15 cellular contexts compared by ENCODE assay signal in the genomic region with DNA sequence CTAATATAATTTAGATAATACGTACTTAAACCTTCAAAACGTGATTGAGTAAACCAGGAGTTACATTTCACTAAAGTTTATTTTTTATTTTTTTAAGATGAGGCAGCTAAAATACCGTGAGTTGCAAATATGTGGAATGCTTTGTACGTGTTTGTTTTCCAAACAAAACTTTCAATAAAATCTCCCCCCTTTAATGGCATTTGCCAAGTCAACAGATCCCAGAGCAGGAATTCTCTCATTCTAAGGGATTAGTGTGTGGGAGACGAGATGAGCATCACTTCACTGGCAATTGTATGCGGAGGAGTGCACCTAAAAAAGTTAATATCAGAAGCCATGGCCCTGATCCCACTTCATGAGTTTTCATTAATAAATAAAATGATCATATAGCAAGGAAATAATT. TPM values are rescaled to one million over a fixed set of nuclear protein-coding genes. Genes with fewer than 3 reads are reported as not detected.
A peak's percentile ranks its signal among the peaks of the same experiment; 100 is the strongest.
DNase-seq lines count a peak whose midpoint lies in the region; ATAC-seq and TF ChIP-seq lines count a peak whose summit lies in the region.
"Had no signal": no experiment of that assay in that cellular context is flagged by ENCODE, and none has a peak within 500 bp of the region (broad histone marks: within the 10 kb centered on the region; RNA-seq: fewer than 3 reads in every experiment).

No MANE protein-coding gene starts in this region.

- dilution Hi-C loops in IMR-90 (cut with HindIII; ENCODE audit: low sequenced_read_pairs, unreplicated experiment), result no loop called here

- H3K27ac Mint-ChIP-seq in neural progenitor cell, result no peak overlapping the region
- H3K27ac Mint-ChIP-seq in naive thymus-derived CD8-positive, alpha-beta T cell, result no peak overlapping the region
- H3K27ac Mint-ChIP-seq: CD4-positive, alpha-beta memory T cell had no signal

- H3K36me3 ChIP-seq in IMR-90 (ENCODE audit: control insufficient read depth, insufficient read depth, low read length) (no peaks in the 10 kb centered on the region), neural progenitor cell (no peaks in the 10 kb centered on the region), colonic mucosa (no peaks in the 10 kb centered on the region)
- H3K36me3 ChIP-seq: BE2C had no signal

- POLR2A ChIA-PET in IMR-90 (lab: Charles Lee; ENCODE audit: unreplicated experiment), result no interaction called here
- POLR2A ChIA-PET in naive thymus-derived CD8-positive, alpha-beta T cell (lab: Charles Lee), result no interaction called here

- no peaks in the 10 kb centered on the region for H3K27me3 Mint-ChIP-seq in neural progenitor cell (ENCODE audit: insufficient read depth, low read depth)
- H3K27me3 Mint-ChIP-seq in naive thymus-derived CD8-positive, alpha-beta T cell, result peaks cover 0 to 4% (median 0%) of the 10 kb centered on the region in 5 donors
- H3K27me3 Mint-ChIP-seq: CD4-positive, alpha-beta memory T cell had no signal

- H3K4me1 ChIP-seq in IMR-90 (ENCODE audit: control insufficient read depth, insufficient read depth, low read length), result no peaks in the 10 kb centered on the region; the same call in 1 of the 2 replicates
- peaks cover 26% of the 10 kb centered on the region for H3K4me1 ChIP-seq in neural progenitor cell
- H3K4me1 ChIP-seq in colonic mucosa, result no peaks in the 10 kb centered on the region
- H3K4me1 ChIP-seq: BE2C had no signal

- no peak overlapping the region for H3K4me2 ChIP-seq in IMR-90 (ENCODE audit: low read depth, low read length)
- no peak overlapping the region for H3K4me2 ChIP-seq in neural progenitor cell
- H3K4me2 ChIP-seq: PC-9 had no signal

- no peak overlapping the region for H3K56ac ChIP-seq in IMR-90 (ENCODE audit: extremely low read depth, insufficient read depth, low read length)

- no CpG with 5 or more reads among the region's 6 CpGs for WGBS in IMR-90 (ENCODE audit: extremely low coverage in 2 of 2, insufficient read length in 1 of 2), 2 experiments

- DNase-seq in EH (ENCODE audit: low read depth), result peak; percentile 53
- no peak for DNase-seq in IMR-90
- peak; percentile 50 for DNase-seq in fibroblast of villous mesenchyme (ENCODE audit: low read depth)
- DNase-seq in neural progenitor cell (ENCODE audit: low spot score), result peak; percentile 15
- no peak for DNase-seq in colonic mucosa
- no peak for DNase-seq in naive thymus-derived CD8-positive, alpha-beta T cell
- no peak for DNase-seq in NCI-H1417 treated with DMSO at 0.1 percent for 48 hours (lab: John Stamatoyannopoulos, UW)
- DNase-seq: BE2C; CD4-positive, alpha-beta memory T cell; MV-4-11; NCI-H1436; NCI-H2029 treated with DMSO at 0.1 percent for 48 hours; NCI-H526; PC-9 had no signal

- no peaks in the 10 kb centered on the region for H3K9me3 ChIP-seq in IMR-90 (ENCODE audit: control insufficient read depth, insufficient read depth, low read length)
- no peaks in the 10 kb centered on the region for H3K9me3 ChIP-seq in neural progenitor cell (ENCODE audit: low read depth)
- H3K9me3 ChIP-seq in colonic mucosa, result no peaks in the 10 kb centered on the region
- H3K9me3 ChIP-seq: BE2C had no signal

- intact Hi-C loops in IMR-90 (cut with micrococcal nuclease) (no loop called here), colonic mucosa (cut with DNase I) (no loop called here)

- H3K4ac ChIP-seq in IMR-90 (ENCODE audit: low read depth, low read length), result no peak overlapping the region

- H3K14ac ChIP-seq in IMR-90 (replicated peaks; ENCODE audit: low read depth, low read length), result 0 out of 2 replicates have a peak overlapping the region, but pooled peaks have one; percentile 73

- H3K9me1 ChIP-seq in IMR-90 (ENCODE audit: insufficient read depth, low read length), result no peaks in the 10 kb centered on the region

- H4K8ac ChIP-seq in IMR-90 (ENCODE audit: low read depth in 2 of 2, low read length in 2 of 2), result peak overlapping the region in 1 of 2 experiments; percentile 39; a peak in 1 of 4 replicates

- no peak overlapping the region for H3K4me3 ChIP-seq in IMR-90 (ENCODE audit: insufficient read depth, low read depth, low read length)
- H3K4me3 ChIP-seq in fibroblast of villous mesenchyme (ENCODE audit: low read depth, low read length), result no peak overlapping the region
- no peak overlapping the region for H3K4me3 ChIP-seq in neural progenitor cell
- no peak overlapping the region for H3K4me3 ChIP-seq in colonic mucosa
- H3K4me3 ChIP-seq: PC-9 had no signal

- H3K9me3 Mint-ChIP-seq in neural progenitor cell, result no peaks in the 10 kb centered on the region
- H3K9me3 Mint-ChIP-seq in naive thymus-derived CD8-positive, alpha-beta T cell, result peaks cover 0 to 3% (median 0%) of the 10 kb centered on the region in 9 donors

- in situ Hi-C loops in IMR-90 (cut with MboI; ENCODE audit: low sequenced_read_pairs), result no loop called here

- H2BK20ac ChIP-seq in IMR-90 (ENCODE audit: low read depth, low read length), result peak overlapping the region; percentile 85; the same call in 1 of the 2 replicates

- ATAC-seq in IMR-90 (ENCODE audit: low read depth) (no peak), HG03439 (IDR thresholded peaks at IDR 0.05; ENCODE audit: unreplicated experiment) (no peak)
- no peak for ATAC-seq in naive thymus-derived CD8-positive, alpha-beta T cell

- H4K91ac ChIP-seq in IMR-90 (ENCODE audit: insufficient read depth, low read depth, low read length), result peak overlapping the region; percentile 31; the same call in 1 of the 2 replicates

- H3K79me2 ChIP-seq in neural progenitor cell (ENCODE audit: low read depth), result no peaks in the 10 kb centered on the region

- H3K79me1 ChIP-seq in IMR-90 (ENCODE audit: low read depth in 1 of 2, low read length in 2 of 2), result 0 out of 4 replicates have a peak, but pooled peaks cover 0 to 3% of the 10 kb centered on the region in 2 experiments

- peaks cover 9% of the 10 kb centered on the region for H3F3A ChIP-seq in neural progenitor cell (ENCODE audit: low read depth)

- H3K18ac ChIP-seq in IMR-90 (ENCODE audit: low read depth, low read length), result no peak overlapping the region

- no peak for TF ChIP-seq RAD21 in IMR-90 (IDR thresholded peaks at IDR 0.05; ENCODE audit: low read length)

- TF ChIP-seq CTCF in IMR-90 (conservative IDR thresholded peaks at IDR 0.05; ENCODE audit: low read depth, low read length) (no peak), fibroblast of villous mesenchyme (IDR thresholded peaks at IDR 0.05; ENCODE audit: insufficient read depth, low read depth, low read length) (no peak), neural progenitor cell (IDR thresholded peaks at IDR 0.05) (no peak), colonic mucosa (IDR thresholded peaks at IDR 0.05) (no peak)

- no peak overlapping the region for H2AK9ac ChIP-seq in IMR-90 (replicated peaks; ENCODE audit: low read depth, low read length, poor library complexity)

- H3K4me1 Mint-ChIP-seq in neural progenitor cell, result peaks cover 17% of the 10 kb centered on the region
- no peaks in the 10 kb centered on the region for H3K4me1 Mint-ChIP-seq in naive thymus-derived CD8-positive, alpha-beta T cell
- H3K4me1 Mint-ChIP-seq: CD4-positive, alpha-beta memory T cell had no signal

- no peak overlapping the region for H4K5ac ChIP-seq in IMR-90 (ENCODE audit: low read depth, low read length)

- no peak overlapping the region for H3K9ac ChIP-seq in IMR-90 (ENCODE audit: low read depth, low read length)
- no peak overlapping the region for H3K9ac ChIP-seq in neural progenitor cell
- H3K9ac ChIP-seq in colonic mucosa (ENCODE audit: low read depth in 2 of 2, low read length in 2 of 2), result no peak overlapping the region

- no peak overlapping the region for H2AFZ ChIP-seq in IMR-90 (replicated peaks; ENCODE audit: low read length, poor library complexity)
- H2AFZ ChIP-seq in neural progenitor cell (replicated peaks), result no peak overlapping the region
- H2AFZ ChIP-seq: PC-9 had no signal

- H3K27me3 ChIP-seq in IMR-90 (ENCODE audit: control insufficient read depth, insufficient read depth, low read length), result no peaks in the 10 kb centered on the region
- no peaks in the 10 kb centered on the region for H3K27me3 ChIP-seq in neural progenitor cell
- no peaks in the 10 kb centered on the region for H3K27me3 ChIP-seq in colonic mucosa
- H3K27me3 ChIP-seq: BE2C had no signal

- H2AK5ac ChIP-seq in IMR-90 (ENCODE audit: low read depth, low read length), result peak overlapping the region; percentile 52; the same call in 1 of the 2 replicates

- TF ChIP-seq POLR2A in IMR-90 (IDR thresholded peaks at IDR 0.05; ENCODE audit: low read depth, low read length), result no peak

- H2BK15ac ChIP-seq in IMR-90 (ENCODE audit: low read depth, low read length), result peak overlapping the region; percentile 57; the same call in 2 of the 3 replicates

- no TSS peak for BruUV-seq in IMR-90 (replicated peaks; lab: Mats Ljungman, UMichigan)

- peak overlapping the region; percentile 91 for H2BK120ac ChIP-seq in IMR-90 (ENCODE audit: low read depth, low read length)

- no peak overlapping the region for H2BK5ac ChIP-seq in IMR-90 (ENCODE audit: low read depth, low read length, poor library complexity, severe bottlenecking)

- no peaks in the 10 kb centered on the region for H3K36me3 Mint-ChIP-seq in neural progenitor cell
- H3K36me3 Mint-ChIP-seq in naive thymus-derived CD8-positive, alpha-beta T cell, result no peaks in the 10 kb centered on the region
- H3K36me3 Mint-ChIP-seq: CD4-positive, alpha-beta memory T cell had no signal

- H3K23ac ChIP-seq in IMR-90 (ENCODE audit: low read depth, low read length), result no peak overlapping the region

- H3K27ac ChIP-seq in IMR-90 (ENCODE audit: insufficient read depth, low read length) (no peak overlapping the region), neural progenitor cell (no peak overlapping the region), colonic mucosa (no peak overlapping the region)
- H3K27ac ChIP-seq: PC-9 had no signal

- no peak overlapping the region for H3K4me3 Mint-ChIP-seq in neural progenitor cell
- no peak overlapping the region for H3K4me3 Mint-ChIP-seq in naive thymus-derived CD8-positive, alpha-beta T cell
- H3K4me3 Mint-ChIP-seq: CD4-positive, alpha-beta memory T cell had no signal

- H4K20me1 ChIP-seq in IMR-90 (ENCODE audit: insufficient read depth, low read length) (no peaks in the 10 kb centered on the region), neural progenitor cell (ENCODE audit: low read depth) (no peaks in the 10 kb centered on the region)

- CTCF ChIA-PET in IMR-90 (lab: Yijun Ruan, JAX), result interaction anchor here (0.5 kb wide), 1 partner anchor 833 kb away, joined by 3 read pairs; no protein-coding TSS in a partner anchor

TF ChIP-seq in IMR-90, 13 proteins besides CTCF, POLR2A, EP300 and RAD21 (continues in another document):
- TF ChIP-seq MAFK (IDR thresholded peaks at IDR 0.05; ENCODE audit: low read depth, low read length), result no peak

RNA-seq across cellular contexts. Expression of a gene that starts 53.7 kb away (rescaled TPM):
- 17.9 and 27.2 TPM in 2 replicates for total RNA-seq in IMR-90 (2012; rRNA removed)
- polyA plus RNA-seq in IMR-90 (2012; rRNA removed), result 2.3 and 2.5 TPM in 2 replicates
- 0.88 and 1.2 TPM in 2 replicates for polyA plus RNA-seq in IMR-90 (2012; cell fraction: cytosol; rRNA removed)
- polyA plus RNA-seq in IMR-90 (2012; cell fraction: nucleus; rRNA removed; ENCODE audit: low replicate concordance), result 1.3 and 5.5 TPM in 2 replicates
- 20.0 and 24.6 TPM in 2 replicates for total RNA-seq in fibroblast of villous mesenchyme
- total RNA-seq in neural progenitor cell (ENCODE audit: low replicate concordance), result 4.2 and 5.8 TPM in 2 replicates
- total RNA-seq in colonic mucosa, result 1 to 10 TPM; 1.1 to 2.4 TPM
- under 1 TPM; 0.58 to 0.65 TPM for total RNA-seq in naive thymus-derived CD8-positive, alpha-beta T cell
- under 1 TPM in 2 of 3 donors, not detected in 1; 0.02 to 0.16 TPM for polyA plus RNA-seq in naive thymus-derived CD8-positive, alpha-beta T cell
- polyA plus RNA-seq: CD4-positive, alpha-beta memory T cell had no signal

Comparison
In these comparisons a context has a peak if more than half of its experiments do, and no peak if none do; other contexts are left out.
1. DNase-seq: peak in EH (single experiment), fibroblast of villous mesenchyme (single experiment) and neural progenitor cell (single experiment); none in IMR-90 (single experiment), colonic mucosa (single experiment), naive thymus-derived CD8-positive, alpha-beta T cell (0 of 10) and NCI-H1417 treated with DMSO at 0.1 percent for 48 hours (single experiment).